ENCODE assay signal across 19 cellular contexts in genomic region chr6:28171271-28171670, GRCh38.
"Had no signal": no experiment of that assay in that cellular context is flagged by ENCODE, and none has a peak within 500 bp of the region (broad histone marks: within the 10 kb centered on the region; RNA-seq: fewer than 3 reads in every experiment).

No MANE protein-coding gene starts in this region.

- DNase-seq: cerebellar nuclear complex; colonic mucosa; cortex of kidney; effector memory CD4-positive, alpha-beta T cell; erythroblast; foreskin fibroblast; foreskin melanocyte; gastrocnemius medialis; glutamatergic neuron; head of caudate nucleus; heart right ventricle; hippocampal formation; left cardiac atrium; left lung; left ventricle myocardium superior; lower lobe of right lung; mesenchymal stem cell; midbrain had no signal

- H3K9me3 ChIP-seq: colonic mucosa, gastrocnemius medialis, left lung, lower lobe of right lung had no signal

- H3K27ac ChIP-seq: colonic mucosa, epithelial cell of prostate, gastrocnemius medialis, heart right ventricle, left lung, lower lobe of right lung had no signal

- H3K36me3 ChIP-seq: colonic mucosa, heart right ventricle, left lung, lower lobe of right lung had no signal

- H3K4me3 ChIP-seq: colonic mucosa, gastrocnemius medialis, heart right ventricle, left lung, lower lobe of right lung had no signal

- H3K27me3 ChIP-seq: colonic mucosa, gastrocnemius medialis, heart right ventricle had no signal

- H3K4me1 ChIP-seq: colonic mucosa, gastrocnemius medialis, heart right ventricle, left lung, lower lobe of right lung had no signal
